Comparison of ENCODE assay signal across 10 cellular contexts in genomic region chr6:43383021-43383667, GRCh38. TPM values are rescaled to one million over a fixed set of nuclear protein-coding genes. Genes with fewer than 3 reads are reported as not detected.
DNase-seq lines count a peak whose midpoint lies in the region; ATAC-seq and TF ChIP-seq lines count a peak whose summit lies in the region.
"Had no signal": no experiment of that assay in that cellular context is flagged by ENCODE, and none has a peak within 500 bp of the region (broad histone marks: within the 10 kb centered on the region; RNA-seq: fewer than 3 reads in every experiment).

No MANE protein-coding gene starts in this region.

- H3K9me3 ChIP-seq in T-helper 17 cell (ENCODE audit: control insufficient read depth, low read length, poor library complexity, severe bottlenecking) = no peaks in the 10 kb centered on the region
- H3K9me3 ChIP-seq in suprapubic skin = no peaks in the 10 kb centered on the region

- peaks cover 28% of the 10 kb centered on the region for H3K4me1 Mint-ChIP-seq in CD14-positive monocyte
- peaks cover 31% of the 10 kb centered on the region for H3K4me1 Mint-ChIP-seq in T-helper 17 cell

- no peak for TF ChIP-seq POLR2A in suprapubic skin (IDR thresholded peaks at IDR 0.05)

- peaks cover 10% of the 10 kb centered on the region for H3K4me1 ChIP-seq in foreskin keratinocyte
- H3K4me1 ChIP-seq in suprapubic skin = no peaks in the 10 kb centered on the region

- H3K36me3 Mint-ChIP-seq in CD14-positive monocyte (peaks cover 4 to 12% of the 10 kb centered on the region in 2 donors), T-helper 17 cell (ENCODE audit: low read depth) (peaks cover 2% of the 10 kb centered on the region)

- peaks cover 0 to 4% (median 2%) of the 10 kb centered on the region in 7 donors for H3K9me3 Mint-ChIP-seq in CD14-positive monocyte

- no peak for DNase-seq in CD14-positive monocyte (ENCODE audit: low spot score)
- DNase-seq in T-helper 17 cell = no peak
- DNase-seq in foreskin keratinocyte = no peak
- DNase-seq in stimulated activated CD4-positive, alpha-beta T cell treated with anti-CD3 and anti-CD28 coated beads, Interleukin-2, amount 100 ng/mL, for 24 hours = no peak
- no peak for DNase-seq in NCI-H526 treated with DMSO at 0.1 percent for 48 hours (lab: John Stamatoyannopoulos, UW)
- no peak for DNase-seq in medulla oblongata (ENCODE audit: extremely low spot score)
- no peak for DNase-seq in suprapubic skin (ENCODE audit: low spot score in 2 of 2)
- DNase-seq: NCI-H1105 treated with DMSO at 0.1 percent for 48 hours had no signal

- peak overlapping the region in 1 of 2 donors; percentile 21 for H3K4me3 Mint-ChIP-seq in CD14-positive monocyte
- H3K4me3 Mint-ChIP-seq in T-helper 17 cell = peak overlapping the region; percentile 57

- H3K27ac ChIP-seq in foreskin keratinocyte (peak overlapping the region; percentile 79), suprapubic skin (no peak overlapping the region)

- ATAC-seq in GM21447 (IDR thresholded peaks at IDR 0.05; ENCODE audit: unreplicated experiment) (peak; percentile 24), T-helper 17 cell (no peak), foreskin keratinocyte (peak; percentile 24)

- intact Hi-C loops in CD14-positive monocyte (cut with micrococcal nuclease) = no loop called here

- H3K27ac Mint-ChIP-seq in CD14-positive monocyte (peak overlapping the region; percentile 90 to 98 (median 95)), T-helper 17 cell (peak overlapping the region; percentile 83)

- H3K27me3 ChIP-seq in foreskin keratinocyte (no peaks in the 10 kb centered on the region), suprapubic skin (peaks cover under 1% of the 10 kb centered on the region)

- TF ChIP-seq CTCF in CD14-positive monocyte (IDR thresholded peaks at IDR 0.05) = no peak
- no peak for TF ChIP-seq CTCF in foreskin keratinocyte (conservative IDR thresholded peaks at IDR 0.05)
- no peak for TF ChIP-seq CTCF in suprapubic skin (IDR thresholded peaks at IDR 0.05)

- WGBS in suprapubic skin = 77% methylated on average over 6 of the region's 6 CpGs

- H3K4me3 ChIP-seq in suprapubic skin = no peak overlapping the region
- H3K4me3 ChIP-seq: lung had no signal

- no peaks in the 10 kb centered on the region for H3K36me3 ChIP-seq in suprapubic skin

- no peak for TF ChIP-seq EP300 in suprapubic skin (IDR thresholded peaks at IDR 0.05)

- peaks cover 27 to 48% (median 29%) of the 10 kb centered on the region in 3 donors for H3K27me3 Mint-ChIP-seq in CD14-positive monocyte (ENCODE audit: low read depth in 3 of 3)
- H3K27me3 Mint-ChIP-seq in T-helper 17 cell = no peaks in the 10 kb centered on the region

RNA-seq across cellular contexts. Expression of gene ZNF318, which starts 13.7 kb away (rescaled TPM):
- 1 to 10 TPM; 3.2 to 3.6 TPM for polyA plus RNA-seq in CD14-positive monocyte
- 10 to 100 TPM; 22.5 to 24.0 TPM for total RNA-seq in T-helper 17 cell
- total RNA-seq in foreskin keratinocyte = 18.8 and 19.2 TPM in 2 replicates
- polyA plus RNA-seq in foreskin keratinocyte = 4.9 and 5.7 TPM in 2 replicates
- 10 to 100 TPM; 20.9 to 35.5 (median 24.8) TPM for total RNA-seq in suprapubic skin

RNA-seq across cellular contexts. Expression of gene ABCC10, which starts 44.2 kb away (rescaled TPM):
- 10 to 100 TPM in 1 of 2 donors, 1 to 10 TPM in 1; 7.6 to 10.2 TPM for polyA plus RNA-seq in CD14-positive monocyte
- 10 to 100 TPM; 51.0 to 70.7 TPM for total RNA-seq in T-helper 17 cell
- total RNA-seq in foreskin keratinocyte = 23.6 and 24.0 TPM in 2 replicates
- 20.8 and 21.2 TPM in 2 replicates for polyA plus RNA-seq in foreskin keratinocyte
- 10 to 100 TPM; 16.1 to 39.1 (median 27.4) TPM for total RNA-seq in suprapubic skin
